In genomic region chr22:48393041-48393370, GRCh38 we compare ENCODE assay signal across 15 cellular contexts.
DNase-seq lines count a peak whose midpoint lies in the region; ATAC-seq and TF ChIP-seq lines count a peak whose summit lies in the region.
"Had no signal": no experiment of that assay in that cellular context is flagged by ENCODE, and none has a peak within 500 bp of the region (broad histone marks: within the 10 kb centered on the region; RNA-seq: fewer than 3 reads in every experiment).

No MANE protein-coding gene starts in this region.

- ATAC-seq in HG02884 (IDR thresholded peaks at IDR 0.05; ENCODE audit: unreplicated experiment) = no peak
- ATAC-seq: Panc1 had no signal

- peak; percentile 41 for DNase-seq in NCI-H345 (lab: John Stamatoyannopoulos, UW)
- no peak for DNase-seq in NCI-H345 treated with DMSO at 0.1 percent for 48 hours (lab: John Stamatoyannopoulos, UW; ENCODE audit: unreplicated experiment)
- DNase-seq in G401 (ENCODE audit: low spot score) = peak; percentile 75
- peak; percentile 91 for DNase-seq in esophagus muscularis mucosa (ENCODE audit: extremely low spot score)
- peak; percentile 69 for DNase-seq in retina
- DNase-seq in CD1c-positive myeloid dendritic cell (ENCODE audit: extremely low spot score) = no peak
- no peak for DNase-seq in AG08396 (ENCODE audit: low spot score)
- DNase-seq: EL, HCEC 1CT, IMR-90, NCI-H1048, NCI-H226, SJCRH30 had no signal

- no peaks in the 10 kb centered on the region for H3K4me1 ChIP-seq in esophagus muscularis mucosa
- H3K4me1 ChIP-seq: SJCRH30 had no signal

- no peak for TF ChIP-seq EP300 in esophagus muscularis mucosa (IDR thresholded peaks at IDR 0.05)

- WGBS in esophagus muscularis mucosa = 77% methylated on average over 13 of the region's 13 CpGs

- no peaks in the 10 kb centered on the region for H3K36me3 ChIP-seq in esophagus muscularis mucosa
- H3K36me3 ChIP-seq: SJCRH30 had no signal

- H3K4me3 ChIP-seq in esophagus muscularis mucosa = no peak overlapping the region
- H3K4me3 ChIP-seq: SJCRH30 had no signal

- intact Hi-C loops in esophagus muscularis mucosa (cut with DNase I) = no loop called here

- peaks cover 0 to 80% (median 0%) of the 10 kb centered on the region in 4 donors for H3K27me3 ChIP-seq in esophagus muscularis mucosa

- TF ChIP-seq POLR2A in esophagus muscularis mucosa (IDR thresholded peaks at IDR 0.05; ENCODE audit: low read depth) = no peak

- in situ Hi-C loops in G401 (cut with HindIII; ENCODE audit: low sequenced_read_pairs) = no loop called here

- no peaks in the 10 kb centered on the region for H3K9me3 ChIP-seq in esophagus muscularis mucosa
- H3K9me3 ChIP-seq: SJCRH30 had no signal

- no peak overlapping the region for H3K27ac ChIP-seq in esophagus muscularis mucosa (replicated peaks in 1 of 4)
- H3K27ac ChIP-seq: SJCRH30 had no signal

- no peak for TF ChIP-seq CTCF in esophagus muscularis mucosa (IDR thresholded peaks at IDR 0.05)

Comparison
In these comparisons a context has a peak if more than half of its experiments do, and no peak if none do; other contexts are left out.
1. DNase-seq: peak in NCI-H345 (single experiment), G401 (single experiment), esophagus muscularis mucosa (single experiment) and retina (single experiment); none in NCI-H345 treated with DMSO at 0.1 percent for 48 hours (single experiment), CD1c-positive myeloid dendritic cell (single experiment) and AG08396 (single experiment).